15 cellular contexts compared by ENCODE assay signal in genomic region chr12:76072568-76072967, GRCh38. TPM values are rescaled to one million over a fixed set of nuclear protein-coding genes. Genes with fewer than 3 reads are reported as not detected.
DNase-seq lines count a peak whose midpoint lies in the region; ATAC-seq, FAIRE-seq and TF ChIP-seq lines count a peak whose summit lies in the region.
"Had no signal": no experiment of that assay in that cellular context is flagged by ENCODE, and none has a peak within 500 bp of the region (broad histone marks: within the 10 kb centered on the region; RNA-seq: fewer than 3 reads in every experiment).

No MANE protein-coding gene starts in this region.

- H3K36me3 ChIP-seq in left ventricle myocardium inferior (peaks cover 9% of the 10 kb centered on the region), K562 (ENCODE audit: control insufficient read depth, insufficient read depth, low read length) (peaks cover 90% of the 10 kb centered on the region)

- TF ChIP-seq RAD21 in K562 (CRISPR knock-in tag; conservative IDR thresholded peaks at IDR 0.05 in 1 of 2, IDR thresholded peaks at IDR 0.05 in 1 of 2), result no peak

- H3K27me3 ChIP-seq in left ventricle myocardium inferior (ENCODE audit: low read depth) (no peaks in the 10 kb centered on the region), K562 (ENCODE audit: control insufficient read depth in 2 of 2, insufficient read depth in 2 of 2, low read length in 2 of 2) (no peaks in the 10 kb centered on the region)

- peaks cover 91% of the 10 kb centered on the region for H3K4me1 ChIP-seq in left ventricle myocardium inferior
- H3K4me1 ChIP-seq in K562 (replicated peaks in 1 of 2; ENCODE audit: control insufficient read depth in 2 of 2, insufficient read depth in 2 of 2, low read length in 2 of 2), result peaks cover 0 to 15% of the 10 kb centered on the region in 2 experiments; a peak in 3 of 5 replicates

- no peak; the same call in 1 of the 2 replicates for TF ChIP-seq POLR2A in K562 (conservative IDR thresholded peaks at IDR 0.05)

- CTCF ChIA-PET in K562 (lab: Yijun Ruan, JAX; ENCODE audit: low intra/inter-chr PET ratio), result no interaction called here

- H3K4me1 Mint-ChIP-seq in T-helper 17 cell, result peaks cover 48% of the 10 kb centered on the region

- H3K9me1 ChIP-seq in K562 (ENCODE audit: control insufficient read depth, insufficient read depth, low read length), result no peaks in the 10 kb centered on the region

- H3K27ac ChIP-seq in left ventricle myocardium inferior (replicated peaks) (peak overlapping the region; percentile 17), K562 (ENCODE audit: extremely low read depth, low read depth, low read length) (no peak overlapping the region)

- no peaks in the 10 kb centered on the region for H3K36me3 Mint-ChIP-seq in T-helper 17 cell (ENCODE audit: low read depth)

- in situ Hi-C loops in K562 (cut with MboI), result loop anchor here (10.0 kb wide), 1 partner anchor 272 kb away; the partner anchor contains the start of gene BBS10

- BruUV-seq in K562 (replicated peaks; lab: Mats Ljungman, UMichigan), result no TSS peak

- WGBS in K562 (ENCODE audit: insufficient coverage, low coverage, missing lambda C conversion rate), result 71% methylated on average over 3 of the region's 3 CpGs

- H3K27ac Mint-ChIP-seq in T-helper 17 cell, result peak overlapping the region; percentile 77
- H3K27ac Mint-ChIP-seq: B cell, HFFc6 had no signal

- no peak for ATAC-seq in left ventricle myocardium superior
- no peak for ATAC-seq in T-helper 17 cell
- no peak for ATAC-seq in K562
- no peak for ATAC-seq in esophagus mucosa

- H3K9me3 ChIP-seq in left ventricle myocardium inferior (replicated peaks) (no peaks in the 10 kb centered on the region), T-helper 17 cell (ENCODE audit: control insufficient read depth, low read length, poor library complexity, severe bottlenecking) (no peaks in the 10 kb centered on the region), K562 (replicated peaks; ENCODE audit: control insufficient read depth, insufficient read depth, low read depth, low read length) (no peaks in the 10 kb centered on the region; the same call in 1 of the 2 replicates)

- no peak overlapping the region for H2AFZ ChIP-seq in K562 (ENCODE audit: low read depth, low read length)

- H3K4me3 Mint-ChIP-seq in T-helper 17 cell, result no peak overlapping the region
- H3K4me3 Mint-ChIP-seq: B cell, HFFc6 had no signal

- no peak overlapping the region for H3K4me2 ChIP-seq in K562 (ENCODE audit: insufficient read depth, low read length)

- H3K79me2 ChIP-seq in K562 (ENCODE audit: control insufficient read depth, insufficient read depth, low read length), result peaks cover 100% of the 10 kb centered on the region

- H3K27me3 Mint-ChIP-seq in T-helper 17 cell, result no peaks in the 10 kb centered on the region
- H3K27me3 Mint-ChIP-seq: B cell; CD4-positive, alpha-beta memory T cell had no signal

- no peak for FAIRE-seq in K562 (lab: Jason Lieb, UNC)
- FAIRE-seq: A204.1, GM12892 had no signal

- H3K4me3 ChIP-seq in left ventricle myocardium inferior (no peak overlapping the region), K562 (no peak overlapping the region)

- H4K20me1 ChIP-seq in K562 (replicated peaks; ENCODE audit: control insufficient read depth, insufficient read depth, low read length), result 0 out of 2 replicates have a peak, but pooled peaks cover 13% of the 10 kb centered on the region

- H3K9ac ChIP-seq in K562 (ENCODE audit: insufficient read depth in 1 of 2, low read depth in 2 of 2, low read length in 2 of 2), result no peak overlapping the region

- no peak for TF ChIP-seq EP300 in K562 (IDR thresholded peaks at IDR 0.05; ENCODE audit: low read length)

- intact Hi-C loops in left ventricle myocardium inferior (cut with micrococcal nuclease) (no loop called here), left ventricle myocardium superior (cut with micrococcal nuclease) (no loop called here), K562 (cut with micrococcal nuclease) (no loop called here)

- POLR2A ChIA-PET in K562 (lab: Yijun Ruan, JAX), result interaction anchor here (0.7 to 1.1 kb wide), 2 partner anchors 9 to 16 kb away, joined by 3 read pairs; no protein-coding TSS in a partner anchor

- DNase-seq in left ventricle myocardium inferior, result no peak
- no peak for DNase-seq in left ventricle myocardium superior
- DNase-seq in T-helper 17 cell, result no peak
- DNase-seq in K562 (ENCODE audit: extremely low read depth in 1 of 4, low spot score in 3 of 4), result no peak
- DNase-seq in NCI-H1048 (lab: John Stamatoyannopoulos, UW), result no peak
- no peak for DNase-seq in CD1c-positive myeloid dendritic cell (ENCODE audit: extremely low spot score)
- DNase-seq: C1 segment of cervical spinal cord; CD4-positive, alpha-beta memory T cell; DMS79; HCEC 1CT; HFFc6 had no signal

- TF ChIP-seq CTCF in left ventricle myocardium inferior (IDR thresholded peaks at IDR 0.05; ENCODE audit: borderline replicate concordance), result no peak
- no peak for TF ChIP-seq CTCF in K562 (IDR thresholded peaks at IDR 0.05 in 2 of 3, conservative IDR thresholded peaks at IDR 0.05 in 1 of 3; ENCODE audit: insufficient read depth in 2 of 3, low read depth in 1 of 3, low read length in 3 of 3)

TF ChIP-seq in K562, 482 proteins besides CTCF, POLR2A, EP300 and RAD21 (continues in another document):
- no peak for TF ChIP-seq POLR2G (IDR thresholded peaks at IDR 0.05; ENCODE audit: low read depth, low read length)
- no peak for TF ChIP-seq CC2D1A (IDR thresholded peaks at IDR 0.05)
- no peak for TF ChIP-seq RBM25 (IDR thresholded peaks at IDR 0.05; ENCODE audit: low read depth, low read length, severe bottlenecking)
- no peak for TF ChIP-seq EP400 (IDR thresholded peaks at IDR 0.05)
- TF ChIP-seq ETS1 (conservative IDR thresholded peaks at IDR 0.05; ENCODE audit: control insufficient read depth, low read depth, low read length), result no peak

RNA-seq across cellular contexts. Expression of gene NAP1L1, which starts 11.9 kb away (rescaled TPM):
- total RNA-seq in left ventricle myocardium inferior (256 TPM), left ventricle myocardium superior (316 TPM), T-helper 17 cell (100 to 1,000 TPM; 672 to 731 TPM), K562 (2014; rRNA removed) (291 and 292 TPM in 2 replicates), K562 (2014; rRNA removed; fragmentation: Illumina TruSeq; extraction: Trizol) (450 and 550 TPM in 2 replicates), K562 (2015; rRNA removed; fragmentation: Illumina TruSeq; extraction: Trizol) (358 and 383 TPM in 2 replicates), K562 (2021) (518 and 530 TPM in 2 replicates), esophagus mucosa (194 TPM)
- total RNA-seq in K562 (2011; cell fraction: chromatin; rRNA removed; ENCODE audit: low replicate concordance), result 133 and 584 TPM in 2 replicates
- 52.5 and 79.6 TPM in 2 replicates for total RNA-seq in K562 (2011; cell fraction: nucleolus; rRNA removed)
- total RNA-seq in K562 (2011; cell fraction: nucleoplasm; rRNA removed), result 207 and 415 TPM in 2 replicates
- polyA plus RNA-seq in K562 (2011; rRNA removed) (421 and 458 TPM in 2 replicates), K562 (2014; fragmentation: Illumina TruSeq; extraction: Trizol) (560 and 747 TPM in 2 replicates), K562 (2014; fragmentation: Nextera tagmentation; extraction: Ambion mirVana) (100 to 1,000 TPM; 287 to 326 TPM), K562 (2014; rRNA removed) (400 and 473 TPM in 2 replicates)
- polyA plus RNA-seq in K562 (2011; cell fraction: cytosol; rRNA removed), result 67.9 and 143 TPM in 2 replicates
- 135 and 211 TPM in 2 replicates for polyA plus RNA-seq in K562 (2011; cell fraction: nucleus; rRNA removed)
- 571 and 740 TPM in 2 replicates for polyA plus RNA-seq in K562 (2012)
- 372 and 401 TPM in 2 replicates for polyA minus RNA-seq in K562 (2011; rRNA and poly(A)+ RNA removed)
- 188 and 218 TPM in 2 replicates for polyA minus RNA-seq in K562 (2011; cell fraction: cytosol; rRNA and poly(A)+ RNA removed)
- polyA minus RNA-seq in K562 (2011; cell fraction: nucleus; rRNA and poly(A)+ RNA removed), result 139 and 220 TPM in 2 replicates

RNA-seq across cellular contexts. Expression of gene PHLDA1, which starts 41.0 kb away (rescaled TPM):
- 22.8 TPM for total RNA-seq in left ventricle myocardium inferior
- 2.5 TPM for total RNA-seq in left ventricle myocardium superior
- total RNA-seq in T-helper 17 cell, result 10 to 100 TPM; 22.2 to 23.6 TPM
- 3.4 TPM in 2 replicates for total RNA-seq in K562 (2011; cell fraction: chromatin; rRNA removed; ENCODE audit: low replicate concordance)
- total RNA-seq in K562 (2011; cell fraction: nucleolus; rRNA removed), result 2.1 and 4.5 TPM in 2 replicates
- total RNA-seq in K562 (2011; cell fraction: nucleoplasm; rRNA removed), result 3.4 and 6.9 TPM in 2 replicates
- total RNA-seq in K562 (2014; rRNA removed), result 0.54 and 0.73 TPM in 2 replicates
- 0.51 and 0.80 TPM in 2 replicates for total RNA-seq in K562 (2014; rRNA removed; fragmentation: Illumina TruSeq; extraction: Trizol)
- total RNA-seq in K562 (2015; rRNA removed; fragmentation: Illumina TruSeq; extraction: Trizol), result 0.33 and 0.38 TPM in 2 replicates
- 0.81 and 1.6 TPM in 2 replicates for total RNA-seq in K562 (2021)
- polyA plus RNA-seq in K562 (2011; rRNA removed), result 2.3 and 2.9 TPM in 2 replicates
- polyA plus RNA-seq in K562 (2011; cell fraction: cytosol; rRNA removed), result 1.9 and 4.4 TPM in 2 replicates
- 2.0 and 3.7 TPM in 2 replicates for polyA plus RNA-seq in K562 (2011; cell fraction: nucleus; rRNA removed)
- polyA plus RNA-seq in K562 (2012), result 1.1 and 1.7 TPM in 2 replicates
- 0.40 and 0.57 TPM in 2 replicates for polyA plus RNA-seq in K562 (2014; fragmentation: Illumina TruSeq; extraction: Trizol)
- under 1 TPM; 0.15 to 0.56 TPM for polyA plus RNA-seq in K562 (2014; fragmentation: Nextera tagmentation; extraction: Ambion mirVana)
- polyA plus RNA-seq in K562 (2014; rRNA removed), result 0.61 and 0.82 TPM in 2 replicates
- polyA minus RNA-seq in K562 (2011; rRNA and poly(A)+ RNA removed), result 3.0 and 3.2 TPM in 2 replicates
- polyA minus RNA-seq in K562 (2011; cell fraction: cytosol; rRNA and poly(A)+ RNA removed), result 2.9 and 4.0 TPM in 2 replicates
- polyA minus RNA-seq in K562 (2011; cell fraction: nucleus; rRNA and poly(A)+ RNA removed), result 4.7 and 6.1 TPM in 2 replicates
- total RNA-seq in esophagus mucosa, result 102 TPM
